ENCODE assay signal across 23 cellular contexts in genomic region chr10:10193848-10194247, GRCh38.
"Had no signal": no experiment of that assay in that cellular context is flagged by ENCODE, and none has a peak within 500 bp of the region (broad histone marks: within the 10 kb centered on the region; RNA-seq: fewer than 3 reads in every experiment).

No MANE protein-coding gene starts in this region.

- H3K27ac ChIP-seq: dorsolateral prefrontal cortex, gastroesophageal sphincter, spleen, tibial artery, upper lobe of left lung, uterus had no signal

- H3K4me3 Mint-ChIP-seq: natural killer cell; neural crest cell; stimulated activated memory B cell treated with anti-CD40 and anti-IgM and Interleukin-4, amounts not matched to agents 10 μg/mL and 1 μg/mL and 100 μg/mL, for 72 hours; stimulated activated naive CD8-positive, alpha-beta T cell treated with anti-CD3 and anti-CD28 coated beads, Interleukin-15, Interleukin-2, amounts not matched to agents 100 ng/mL and 50 ng/mL, for 24 hours had no signal

- H3K9me3 ChIP-seq: gastroesophageal sphincter, mucosa of descending colon, spleen, tibial artery, upper lobe of left lung, uterus had no signal

- FAIRE-seq: islet of Langerhans had no signal

- H3K36me3 ChIP-seq: gastroesophageal sphincter, spleen, tibial artery, upper lobe of left lung, uterus had no signal

- H3K27ac Mint-ChIP-seq: natural killer cell; stimulated activated memory B cell treated with anti-CD40 and anti-IgM and Interleukin-4, amounts not matched to agents 10 μg/mL and 1 μg/mL and 100 μg/mL, for 72 hours; stimulated activated naive CD8-positive, alpha-beta T cell treated with anti-CD3 and anti-CD28 coated beads, Interleukin-15, Interleukin-2, amounts not matched to agents 100 ng/mL and 50 ng/mL, for 24 hours had no signal

- H3K4me1 ChIP-seq: gastroesophageal sphincter, spleen, tibial artery, upper lobe of left lung had no signal

- H3K4me3 ChIP-seq: dorsolateral prefrontal cortex, gastroesophageal sphincter, mucosa of descending colon, spleen, tibial artery, upper lobe of left lung, uterus had no signal

- DNase-seq: cortex of kidney; dorsolateral prefrontal cortex; effector CD8-positive, alpha-beta T cell; glutamatergic neuron; mammary epithelial cell; mucosa of descending colon; natural killer cell; posterior cingulate gyrus; spleen; stimulated activated CD4-positive, alpha-beta T cell treated with anti-CD3 and anti-CD28 coated beads, Interleukin-15, amount 100 ng/mL, for 24 hours; stimulated activated CD4-positive, alpha-beta T cell treated with anti-CD3 and anti-CD28 coated beads, Interleukin-1b, Interleukin-23, amount 100 ng/mL, for 48 hours; stimulated activated CD4-positive, alpha-beta T cell treated with anti-CD3 and anti-CD28 coated beads, Interleukin-4, amount 100 ng/mL, for 24 hours; tibial artery; upper lobe of left lung; uterus had no signal

- ATAC-seq: esophagus mucosa; gastroesophageal sphincter; left lobe of liver; mucosa of descending colon; natural killer cell; sciatic nerve; stimulated activated memory B cell treated with anti-CD40 and anti-IgM and Interleukin-4, amounts not matched to agents 10 μg/mL and 1 μg/mL and 100 μg/mL, for 72 hours had no signal

- H3K27me3 Mint-ChIP-seq: stimulated activated memory B cell treated with anti-CD40 and anti-IgM and Interleukin-4, amounts not matched to agents 10 μg/mL and 1 μg/mL and 100 μg/mL, for 72 hours had no signal

- H3K27me3 ChIP-seq: dorsolateral prefrontal cortex, gastroesophageal sphincter, spleen, tibial artery, upper lobe of left lung had no signal

- H3K36me3 Mint-ChIP-seq: natural killer cell; stimulated activated memory B cell treated with anti-CD40 and anti-IgM and Interleukin-4, amounts not matched to agents 10 μg/mL and 1 μg/mL and 100 μg/mL, for 72 hours had no signal

- H3K4me1 Mint-ChIP-seq: natural killer cell; stimulated activated memory B cell treated with anti-CD40 and anti-IgM and Interleukin-4, amounts not matched to agents 10 μg/mL and 1 μg/mL and 100 μg/mL, for 72 hours had no signal

- H3K9me3 Mint-ChIP-seq: stimulated activated memory B cell treated with anti-CD40 and anti-IgM and Interleukin-4, amounts not matched to agents 10 μg/mL and 1 μg/mL and 100 μg/mL, for 72 hours had no signal
